In the genomic region with DNA sequence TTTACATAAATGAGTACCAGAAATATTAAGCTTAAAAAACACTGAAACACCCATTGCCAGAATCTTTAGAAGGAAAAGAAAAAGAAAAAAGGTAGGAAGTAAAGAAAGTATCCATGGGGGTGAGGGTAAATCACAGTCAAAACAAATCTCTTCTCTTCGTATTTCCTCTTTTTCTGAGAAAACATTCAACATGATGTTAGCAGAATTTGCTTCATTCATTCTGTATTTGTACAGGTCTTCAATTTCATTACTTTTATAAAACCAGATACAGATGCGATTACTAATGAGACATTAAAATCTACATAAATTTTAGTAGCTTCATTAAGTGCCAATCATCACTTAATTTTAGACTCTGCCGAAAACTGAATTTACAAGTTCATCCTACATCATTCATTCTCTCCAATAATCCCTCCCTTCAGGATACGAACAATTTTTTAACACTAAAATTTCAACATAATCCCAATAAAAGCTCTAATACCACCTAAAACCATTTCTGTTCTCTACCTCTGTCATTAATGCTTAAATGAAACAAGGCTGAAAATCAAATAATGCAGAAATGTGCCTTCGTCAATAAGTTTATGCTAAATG, we compare ENCODE assay signal across 9 cellular contexts. TPM values are rescaled to one million over a fixed set of nuclear protein-coding genes. Genes with fewer than 3 reads are reported as not detected.
A peak's percentile ranks its signal among the peaks of the same experiment; 100 is the strongest.
DNase-seq lines count a peak whose midpoint lies in the region; ATAC-seq and TF ChIP-seq lines count a peak whose summit lies in the region.
"Had no signal": no experiment of that assay in that cellular context is flagged by ENCODE, and none has a peak within 500 bp of the region (broad histone marks: within the 10 kb centered on the region; RNA-seq: fewer than 3 reads in every experiment).

No MANE protein-coding gene starts in this region.

- peaks cover 59% of the 10 kb centered on the region for H3K36me3 ChIP-seq in OCI-LY7 (ENCODE audit: insufficient read depth, low read length)

- ATAC-seq in stimulated activated naive B cell treated with anti-CD40 and anti-IgM and Interleukin-4, amounts not matched to agents 10 μg/mL and 1 μg/mL and 100 μg/mL, for 72 hours (replicated peaks): peak; percentile 59 to 64
- no peak for ATAC-seq in GM21717 (IDR thresholded peaks at IDR 0.05; ENCODE audit: unreplicated experiment)

- H3K27ac ChIP-seq in OCI-LY7 (ENCODE audit: low read depth, low read length, poor library complexity, severe bottlenecking) (peak overlapping the region; percentile 34), epithelial cell of prostate (peak overlapping the region; percentile 50)

- POLR2A ChIA-PET in OCI-LY7 (lab: Charles Lee): interaction anchor here (0.7 to 5.4 kb wide), 10 partner anchors 15 to 394 kb away, joined by 3 to 39 read pairs (median 4); no protein-coding TSS in a partner anchor

- H3K79me2 ChIP-seq in OCI-LY7 (ENCODE audit: insufficient read depth, low read depth, low read length): peaks cover 100% of the 10 kb centered on the region

- peaks cover 56% of the 10 kb centered on the region for H3K4me1 ChIP-seq in OCI-LY7 (ENCODE audit: insufficient read depth, low read length, poor library complexity, severe bottlenecking)

- no peak for TF ChIP-seq CTCF in OCI-LY7 (conservative IDR thresholded peaks at IDR 0.05; ENCODE audit: low read length)

- intact Hi-C loops in activated CD4-positive, alpha-beta T cell treated with anti-CD3 and anti-CD28 coated beads, Interleukin-2, amount 10 ng/mL, durations not matched to agents 24 days and 14 days (cut with micrococcal nuclease): no loop called here
- intact Hi-C loops in OCI-LY7 (cut with micrococcal nuclease; ENCODE audit: unreplicated experiment): no loop called here

- H3K4me2 ChIP-seq in OCI-LY7 (ENCODE audit: low read length): peak overlapping the region; percentile 92

- H3K27me3 Mint-ChIP-seq in activated CD4-positive, alpha-beta T cell treated with anti-CD3 and anti-CD28 coated beads, Interleukin-2, amount 10 ng/mL, durations not matched to agents 24 days and 14 days: no peaks in the 10 kb centered on the region
- no peaks in the 10 kb centered on the region for H3K27me3 Mint-ChIP-seq in stimulated activated naive B cell treated with anti-CD40 and anti-IgM and Interleukin-4, amounts not matched to agents 10 μg/mL and 1 μg/mL and 100 μg/mL, for 72 hours

- no peak overlapping the region for H3K27ac Mint-ChIP-seq in activated CD4-positive, alpha-beta T cell treated with anti-CD3 and anti-CD28 coated beads, Interleukin-2, amount 10 ng/mL, durations not matched to agents 24 days and 14 days
- H3K27ac Mint-ChIP-seq in stimulated activated naive B cell treated with anti-CD40 and anti-IgM and Interleukin-4, amounts not matched to agents 10 μg/mL and 1 μg/mL and 100 μg/mL, for 72 hours: peak overlapping the region; percentile 38

- peaks cover 60% of the 10 kb centered on the region for H3K4me1 Mint-ChIP-seq in activated CD4-positive, alpha-beta T cell treated with anti-CD3 and anti-CD28 coated beads, Interleukin-2, amount 10 ng/mL, durations not matched to agents 24 days and 14 days
- peaks cover 29 to 52% of the 10 kb centered on the region in 2 donors for H3K4me1 Mint-ChIP-seq in stimulated activated naive B cell treated with anti-CD40 and anti-IgM and Interleukin-4, amounts not matched to agents 10 μg/mL and 1 μg/mL and 100 μg/mL, for 72 hours

- H3K4me3 ChIP-seq in OCI-LY7 (ENCODE audit: low read depth, low read length, poor library complexity, severe bottlenecking): peak overlapping the region; percentile 91

- peak overlapping the region; percentile 68 for H3K4me3 Mint-ChIP-seq in activated CD4-positive, alpha-beta T cell treated with anti-CD3 and anti-CD28 coated beads, Interleukin-2, amount 10 ng/mL, durations not matched to agents 24 days and 14 days
- peak overlapping the region; percentile 64 to 75 for H3K4me3 Mint-ChIP-seq in stimulated activated naive B cell treated with anti-CD40 and anti-IgM and Interleukin-4, amounts not matched to agents 10 μg/mL and 1 μg/mL and 100 μg/mL, for 72 hours

- no peak overlapping the region for H2AFZ ChIP-seq in OCI-LY7 (ENCODE audit: low read length)

- H4K20me1 ChIP-seq in OCI-LY7 (ENCODE audit: insufficient read depth, low read length): peaks cover 66% of the 10 kb centered on the region; the same call in 1 of the 2 replicates

- no peaks in the 10 kb centered on the region for H3K9me3 ChIP-seq in OCI-LY7 (ENCODE audit: low read length)

- no peak for DNase-seq in activated CD4-positive, alpha-beta T cell treated with anti-CD3 and anti-CD28 coated beads, Interleukin-2, amount 10 ng/mL, durations not matched to agents 24 days and 14 days
- DNase-seq in activated CD4-positive, alpha-beta T cell treated with anti-CD3 and anti-CD28 coated beads for 1 hour: no peak
- DNase-seq in OCI-LY7 (ENCODE audit: low spot score) (no peak), epithelial cell of prostate (ENCODE audit: low read depth, low spot score) (no peak), SKM-1 treated with dmso at 0.1 percent for 144 hours (lab: John Stamatoyannopoulos, UW; ENCODE audit: unreplicated experiment) (no peak)
- DNase-seq in stimulated activated naive B cell treated with anti-CD40 and anti-IgM and Interleukin-4, amounts not matched to agents 10 μg/mL and 1 μg/mL and 100 μg/mL, for 72 hours: no peak
- DNase-seq in activated effector memory CD4-positive, alpha-beta T cell treated with anti-CD3 and anti-CD28 coated beads, Interleukin-2, amount 50 U/mL, for 16 hours: no peak
- DNase-seq: stimulated activated CD4-positive, alpha-beta T cell treated with anti-CD3 and anti-CD28 coated beads, Interleukin-15, amount 100 ng/mL, for 24 hours had no signal

- CTCF ChIA-PET in OCI-LY7 (lab: Charles Lee; ENCODE audit: unreplicated experiment): interaction anchor here (0.9 kb wide), 1 partner anchor 15 kb away, joined by 3 read pairs; no protein-coding TSS in a partner anchor

- peaks cover 45% of the 10 kb centered on the region for H3K36me3 Mint-ChIP-seq in activated CD4-positive, alpha-beta T cell treated with anti-CD3 and anti-CD28 coated beads, Interleukin-2, amount 10 ng/mL, durations not matched to agents 24 days and 14 days (ENCODE audit: low read depth)
- H3K36me3 Mint-ChIP-seq in stimulated activated naive B cell treated with anti-CD40 and anti-IgM and Interleukin-4, amounts not matched to agents 10 μg/mL and 1 μg/mL and 100 μg/mL, for 72 hours: peaks cover 14 to 21% of the 10 kb centered on the region in 2 donors

- no TSS peak for BruUV-seq in OCI-LY7 (replicated peaks; lab: Mats Ljungman, UMichigan)

- no peaks in the 10 kb centered on the region for H3K9me2 ChIP-seq in OCI-LY7 (ENCODE audit: insufficient read depth, low read length)

- H3K9me3 Mint-ChIP-seq in activated CD4-positive, alpha-beta T cell treated with anti-CD3 and anti-CD28 coated beads, Interleukin-2, amount 10 ng/mL, durations not matched to agents 24 days and 14 days: no peaks in the 10 kb centered on the region
- H3K9me3 Mint-ChIP-seq in stimulated activated naive B cell treated with anti-CD40 and anti-IgM and Interleukin-4, amounts not matched to agents 10 μg/mL and 1 μg/mL and 100 μg/mL, for 72 hours: no peaks in the 10 kb centered on the region

RNA-seq across cellular contexts. Expression of gene NR3C1, which starts 7.0 kb away (rescaled TPM):
- total RNA-seq in activated CD4-positive, alpha-beta T cell treated with anti-CD3 and anti-CD28 coated beads, Interleukin-2, amount 10 ng/mL, durations not matched to agents 24 days and 14 days: 62.2 and 64.7 TPM in 2 replicates
- 45.0 and 45.6 TPM in 2 replicates for total RNA-seq in OCI-LY7 (2014; rRNA removed; shearing (Covaris generic))
- total RNA-seq in OCI-LY7 (2022): 98.1 and 106 TPM in 2 replicates
